ENCODE assay signal across 1 cellular context in the genomic region with DNA sequence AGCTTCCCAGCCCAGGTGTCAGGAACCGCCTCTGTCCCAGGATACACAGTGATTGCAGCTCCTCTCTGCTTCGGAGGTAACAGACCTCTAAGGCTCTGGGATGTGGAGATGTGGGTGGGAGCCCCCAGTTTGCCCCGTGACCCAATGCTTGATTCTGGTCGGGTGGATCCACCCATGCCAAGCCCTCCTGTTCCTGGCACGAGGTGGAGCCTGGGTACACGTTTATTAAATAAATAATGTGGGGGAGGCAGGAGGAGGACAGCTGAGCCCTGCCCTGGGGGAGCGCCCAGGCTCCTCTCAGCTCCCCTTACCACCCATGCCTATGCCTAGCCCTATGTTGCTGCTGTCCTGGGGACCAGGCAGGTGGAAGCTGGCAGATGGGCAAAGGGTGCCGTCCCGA.
TF ChIP-seq lines count a peak whose summit lies in the region.

No MANE protein-coding gene starts in this region.

TF ChIP-seq in H1, 55 proteins besides CTCF, POLR2A, EP300 and RAD21:
- TF ChIP-seq SP4 (IDR thresholded peaks at IDR 0.05; ENCODE audit: low read length) (no peak), SAP30 (IDR thresholded peaks at IDR 0.05; ENCODE audit: insufficient read depth, insufficient replicate concordance, low read length) (no peak), SP2 (IDR thresholded peaks at IDR 0.05; ENCODE audit: low read length) (no peak), FOSL1 (IDR thresholded peaks at IDR 0.05; ENCODE audit: insufficient read depth, low read depth, low read length) (no peak), POLR2AphosphoS5 (IDR thresholded peaks at IDR 0.05; ENCODE audit: low read depth, low read length) (no peak), EZH2 (IDR thresholded peaks at IDR 0.05; ENCODE audit: low read depth, low read length, severe bottlenecking) (no peak), CHD2 (IDR thresholded peaks at IDR 0.05; ENCODE audit: low read length) (no peak), ASH2L (IDR thresholded peaks at IDR 0.05; ENCODE audit: low read length) (no peak), RBBP5 (IDR thresholded peaks at IDR 0.05; ENCODE audit: borderline replicate concordance, low read depth, low read length) (no peak), CBX5 (IDR thresholded peaks at IDR 0.05; ENCODE audit: low read depth, low read length) (no peak), SIRT6 (IDR thresholded peaks at IDR 0.05; ENCODE audit: low read length) (no peak), TAF7 (optimal IDR thresholded peaks at IDR 0.05; ENCODE audit: borderline replicate concordance, low read depth, low read length) (no peak)
- TF ChIP-seq, protein P1, sequence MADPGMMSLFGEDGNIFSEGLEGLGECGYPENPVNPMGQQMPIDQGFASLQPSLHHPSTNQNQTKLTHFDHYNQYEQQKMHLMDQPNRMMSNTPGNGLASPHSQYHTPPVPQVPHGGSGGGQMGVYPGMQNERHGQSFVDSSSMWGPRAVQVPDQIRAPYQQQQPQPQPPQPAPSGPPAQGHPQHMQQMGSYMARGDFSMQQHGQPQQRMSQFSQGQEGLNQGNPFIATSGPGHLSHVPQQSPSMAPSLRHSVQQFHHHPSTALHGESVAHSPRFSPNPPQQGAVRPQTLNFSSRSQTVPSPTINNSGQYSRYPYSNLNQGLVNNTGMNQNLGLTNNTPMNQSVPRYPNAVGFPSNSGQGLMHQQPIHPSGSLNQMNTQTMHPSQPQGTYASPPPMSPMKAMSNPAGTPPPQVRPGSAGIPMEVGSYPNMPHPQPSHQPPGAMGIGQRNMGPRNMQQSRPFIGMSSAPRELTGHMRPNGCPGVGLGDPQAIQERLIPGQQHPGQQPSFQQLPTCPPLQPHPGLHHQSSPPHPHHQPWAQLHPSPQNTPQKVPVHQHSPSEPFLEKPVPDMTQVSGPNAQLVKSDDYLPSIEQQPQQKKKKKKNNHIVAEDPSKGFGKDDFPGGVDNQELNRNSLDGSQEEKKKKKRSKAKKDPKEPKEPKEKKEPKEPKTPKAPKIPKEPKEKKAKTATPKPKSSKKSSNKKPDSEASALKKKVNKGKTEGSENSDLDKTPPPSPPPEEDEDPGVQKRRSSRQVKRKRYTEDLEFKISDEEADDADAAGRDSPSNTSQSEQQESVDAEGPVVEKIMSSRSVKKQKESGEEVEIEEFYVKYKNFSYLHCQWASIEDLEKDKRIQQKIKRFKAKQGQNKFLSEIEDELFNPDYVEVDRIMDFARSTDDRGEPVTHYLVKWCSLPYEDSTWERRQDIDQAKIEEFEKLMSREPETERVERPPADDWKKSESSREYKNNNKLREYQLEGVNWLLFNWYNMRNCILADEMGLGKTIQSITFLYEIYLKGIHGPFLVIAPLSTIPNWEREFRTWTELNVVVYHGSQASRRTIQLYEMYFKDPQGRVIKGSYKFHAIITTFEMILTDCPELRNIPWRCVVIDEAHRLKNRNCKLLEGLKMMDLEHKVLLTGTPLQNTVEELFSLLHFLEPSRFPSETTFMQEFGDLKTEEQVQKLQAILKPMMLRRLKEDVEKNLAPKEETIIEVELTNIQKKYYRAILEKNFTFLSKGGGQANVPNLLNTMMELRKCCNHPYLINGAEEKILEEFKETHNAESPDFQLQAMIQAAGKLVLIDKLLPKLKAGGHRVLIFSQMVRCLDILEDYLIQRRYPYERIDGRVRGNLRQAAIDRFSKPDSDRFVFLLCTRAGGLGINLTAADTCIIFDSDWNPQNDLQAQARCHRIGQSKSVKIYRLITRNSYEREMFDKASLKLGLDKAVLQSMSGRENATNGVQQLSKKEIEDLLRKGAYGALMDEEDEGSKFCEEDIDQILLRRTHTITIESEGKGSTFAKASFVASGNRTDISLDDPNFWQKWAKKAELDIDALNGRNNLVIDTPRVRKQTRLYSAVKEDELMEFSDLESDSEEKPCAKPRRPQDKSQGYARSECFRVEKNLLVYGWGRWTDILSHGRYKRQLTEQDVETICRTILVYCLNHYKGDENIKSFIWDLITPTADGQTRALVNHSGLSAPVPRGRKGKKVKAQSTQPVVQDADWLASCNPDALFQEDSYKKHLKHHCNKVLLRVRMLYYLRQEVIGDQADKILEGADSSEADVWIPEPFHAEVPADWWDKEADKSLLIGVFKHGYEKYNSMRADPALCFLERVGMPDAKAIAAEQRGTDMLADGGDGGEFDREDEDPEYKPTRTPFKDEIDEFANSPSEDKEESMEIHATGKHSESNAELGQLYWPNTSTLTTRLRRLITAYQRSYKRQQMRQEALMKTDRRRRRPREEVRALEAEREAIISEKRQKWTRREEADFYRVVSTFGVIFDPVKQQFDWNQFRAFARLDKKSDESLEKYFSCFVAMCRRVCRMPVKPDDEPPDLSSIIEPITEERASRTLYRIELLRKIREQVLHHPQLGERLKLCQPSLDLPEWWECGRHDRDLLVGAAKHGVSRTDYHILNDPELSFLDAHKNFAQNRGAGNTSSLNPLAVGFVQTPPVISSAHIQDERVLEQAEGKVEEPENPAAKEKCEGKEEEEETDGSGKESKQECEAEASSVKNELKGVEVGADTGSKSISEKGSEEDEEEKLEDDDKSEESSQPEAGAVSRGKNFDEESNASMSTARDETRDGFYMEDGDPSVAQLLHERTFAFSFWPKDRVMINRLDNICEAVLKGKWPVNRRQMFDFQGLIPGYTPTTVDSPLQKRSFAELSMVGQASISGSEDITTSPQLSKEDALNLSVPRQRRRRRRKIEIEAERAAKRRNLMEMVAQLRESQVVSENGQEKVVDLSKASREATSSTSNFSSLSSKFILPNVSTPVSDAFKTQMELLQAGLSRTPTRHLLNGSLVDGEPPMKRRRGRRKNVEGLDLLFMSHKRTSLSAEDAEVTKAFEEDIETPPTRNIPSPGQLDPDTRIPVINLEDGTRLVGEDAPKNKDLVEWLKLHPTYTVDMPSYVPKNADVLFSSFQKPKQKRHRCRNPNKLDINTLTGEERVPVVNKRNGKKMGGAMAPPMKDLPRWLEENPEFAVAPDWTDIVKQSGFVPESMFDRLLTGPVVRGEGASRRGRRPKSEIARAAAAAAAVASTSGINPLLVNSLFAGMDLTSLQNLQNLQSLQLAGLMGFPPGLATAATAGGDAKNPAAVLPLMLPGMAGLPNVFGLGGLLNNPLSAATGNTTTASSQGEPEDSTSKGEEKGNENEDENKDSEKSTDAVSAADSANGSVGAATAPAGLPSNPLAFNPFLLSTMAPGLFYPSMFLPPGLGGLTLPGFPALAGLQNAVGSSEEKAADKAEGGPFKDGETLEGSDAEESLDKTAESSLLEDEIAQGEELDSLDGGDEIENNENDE (IDR thresholded peaks at IDR 0.05; ENCODE audit: insufficient replicate concordance, low read length): no peak
TF ChIP-seq in H1: peak in this region for 0.
